Comparison of ENCODE assay signal across 8 cellular contexts in genomic region chrX:148501121-148502066, GRCh38. TPM values are rescaled to one million over a fixed set of nuclear protein-coding genes. Genes with fewer than 3 reads are reported as not detected.
DNase-seq lines count a peak whose midpoint lies in the region; ATAC-seq and TF ChIP-seq lines count a peak whose summit lies in the region.

No MANE protein-coding gene starts in this region.

- H3K27ac ChIP-seq in heart left ventricle: no peak overlapping the region

- H3K4me1 ChIP-seq in heart left ventricle: peaks cover 0 to 14% (median 0%) of the 10 kb centered on the region in 12 donors

- H3K4me1 Mint-ChIP-seq in Calu3 (ENCODE audit: low read depth, unreplicated experiment): no peaks in the 10 kb centered on the region

- BruUV-seq in Calu3 (replicated peaks; lab: Mats Ljungman, UMichigan): no TSS peak

- H3K27me3 Mint-ChIP-seq in Calu3 (ENCODE audit: unreplicated experiment): peaks cover 31% of the 10 kb centered on the region

- 2 to 47% (median 22%) methylated on average over 35 to 60 of the region's 60 CpGs for WGBS in heart left ventricle, 4 donors

- CTCF ChIA-PET in Calu3 (lab: Charles Lee): no interaction called here

- TF ChIP-seq CTCF in Calu3 (IDR thresholded peaks at IDR 0.05; ENCODE audit: unreplicated experiment) (no peak), heart left ventricle (IDR thresholded peaks at IDR 0.05) (no peak)

- intact Hi-C loops in Calu3 (cut with micrococcal nuclease; ENCODE audit: unreplicated experiment) (no loop called here), heart left ventricle (cut with DNase I) (no loop called here)

- H3K4me3 ChIP-seq in heart left ventricle (peak overlapping the region in 11 of 12 donors; percentile 6 to 58 (median 44)), skeletal muscle cell (ENCODE audit: low read depth, low read length) (peak overlapping the region; percentile 54)

- ATAC-seq in HG02852 (IDR thresholded peaks at IDR 0.05; ENCODE audit: unreplicated experiment): peak; percentile 13
- ATAC-seq in heart left ventricle: no peak
- ATAC-seq in HG03097 (IDR thresholded peaks at IDR 0.05; ENCODE audit: low FRiP score, unreplicated experiment): no peak

- no peak for TF ChIP-seq POLR2A in heart left ventricle (IDR thresholded peaks at IDR 0.05)

- H3K27me3 ChIP-seq in heart left ventricle: peaks cover 0 to 42% (median 26%) of the 10 kb centered on the region in 9 donors

- no peaks in the 10 kb centered on the region for H3K9me3 ChIP-seq in heart left ventricle

- peak; percentile 6 for DNase-seq in Calu3
- peak; percentile 59 for DNase-seq in activated CD8-positive, alpha-beta memory T cell treated with anti-CD3 and anti-CD28 coated beads, Interleukin-2, amount 50 U/mL, for 48 hours
- DNase-seq in heart left ventricle: peak in 2 of 5 donors; percentile 20 to 51
- DNase-seq in skeletal muscle cell (ENCODE audit: low read depth): no peak
- no peak for DNase-seq in NK-92 treated with Interleukin-12 subunit alpha and Interleukin-12 subunit beta, amount 100 ng/mL, for 24 hours (lab: John Stamatoyannopoulos, UW)
- no peak for DNase-seq in hippocampal formation (lab: John Stamatoyannopoulos, UW)

- H3K27ac Mint-ChIP-seq in Calu3 (ENCODE audit: unreplicated experiment): no peak overlapping the region

- H3K36me3 Mint-ChIP-seq in Calu3 (ENCODE audit: insufficient read depth, unreplicated experiment): no peaks in the 10 kb centered on the region

- peak overlapping the region; percentile 62 for H3K4me3 Mint-ChIP-seq in Calu3 (ENCODE audit: low read depth, unreplicated experiment)

- H3K9me3 Mint-ChIP-seq in Calu3 (ENCODE audit: low read depth, unreplicated experiment): no peaks in the 10 kb centered on the region

- no peaks in the 10 kb centered on the region for H3K36me3 ChIP-seq in heart left ventricle

RNA-seq across cellular contexts. Expression of gene AFF2, which starts 1.0 kb away (rescaled TPM):
- total RNA-seq in Calu3 (2022) (0.17 and 0.27 TPM in 2 replicates), heart left ventricle (under 1 TPM; 0.02 to 0.83 (median 0.32) TPM)
- under 1 TPM; under 0.01 to 0.01 TPM for polyA plus RNA-seq in heart left ventricle

Comparison
In these comparisons a context has a peak if more than half of its experiments do, and no peak if none do; other contexts are left out.
1. DNase-seq: peak in Calu3 (single experiment) and activated CD8-positive, alpha-beta memory T cell treated with anti-CD3 and anti-CD28 coated beads, Interleukin-2, amount 50 U/mL, for 48 hours (single experiment); none in skeletal muscle cell (single experiment), NK-92 treated with Interleukin-12 subunit alpha and Interleukin-12 subunit beta, amount 100 ng/mL, for 24 hours (single experiment) and hippocampal formation (0 of 2).